1 cellular context compared by ENCODE assay signal in genomic region chr6:110980648-110981047, GRCh38.
TF ChIP-seq lines count a peak whose summit lies in the region.

No MANE protein-coding gene starts in this region.

TF ChIP-seq in GM12878, 131 proteins besides CTCF, POLR2A, EP300 and RAD21:
- TF ChIP-seq PKNOX1 (IDR thresholded peaks at IDR 0.05), result no peak
- no peak for TF ChIP-seq STAT3 (IDR thresholded peaks at IDR 0.05; ENCODE audit: low read depth, low read length)
- TF ChIP-seq ELK1 (IDR thresholded peaks at IDR 0.05; ENCODE audit: low read depth, low read length), result no peak
TF ChIP-seq in GM12878: peak in this region for 0.
